ENCODE assay signal across 12 cellular contexts in genomic region chr2:227308784-227309183, GRCh38. TPM values are rescaled to one million over a fixed set of nuclear protein-coding genes. Genes with fewer than 3 reads are reported as not detected.
A peak's percentile ranks its signal among the peaks of the same experiment; 100 is the strongest.
DNase-seq lines count a peak whose midpoint lies in the region; ATAC-seq and TF ChIP-seq lines count a peak whose summit lies in the region.
"Had no signal": no experiment of that assay in that cellular context is flagged by ENCODE, and none has a peak within 500 bp of the region (broad histone marks: within the 10 kb centered on the region; RNA-seq: fewer than 3 reads in every experiment).

No MANE protein-coding gene starts in this region.

- no peak overlapping the region for H3K4ac ChIP-seq in neuronal stem cell (ENCODE audit: low read length)

- no peaks in the 10 kb centered on the region for H3K9me3 Mint-ChIP-seq in chondrocyte (ENCODE audit: low read depth)
- H3K9me3 Mint-ChIP-seq: memory B cell; stimulated activated naive CD8-positive, alpha-beta T cell treated with anti-CD3 and anti-CD28 coated beads, Interleukin-15, Interleukin-2, amounts not matched to agents 100 ng/mL and 50 ng/mL, for 24 hours had no signal

- H3K23ac ChIP-seq in neuronal stem cell (ENCODE audit: low read depth, low read length, poor library complexity): no peak overlapping the region

- no CpG with 5 or more reads among the region's 4 CpGs for WGBS in neuronal stem cell (ENCODE audit: extremely low coverage in 2 of 2, insufficient read length in 2 of 2, insufficient replicate concordance in 1 of 2), 2 donors
- WGBS in right cardiac atrium: 80% methylated on average over 4 of the region's 4 CpGs

- no peak overlapping the region for H2BK120ac ChIP-seq in neuronal stem cell (ENCODE audit: low read depth, low read length)

- H3K27me3 Mint-ChIP-seq in chondrocyte (ENCODE audit: low read depth): no peaks in the 10 kb centered on the region
- H3K27me3 Mint-ChIP-seq: memory B cell; stimulated activated naive CD8-positive, alpha-beta T cell treated with anti-CD3 and anti-CD28 coated beads, Interleukin-15, Interleukin-2, amounts not matched to agents 100 ng/mL and 50 ng/mL, for 24 hours had no signal

- no peaks in the 10 kb centered on the region for H3K79me1 ChIP-seq in neuronal stem cell (ENCODE audit: low read depth, low read length)

- TF ChIP-seq CTCF in chondrocyte (IDR thresholded peaks at IDR 0.05): no peak

- H3K4me1 Mint-ChIP-seq in chondrocyte (ENCODE audit: low read depth): no peaks in the 10 kb centered on the region
- H3K4me1 Mint-ChIP-seq: memory B cell had no signal

- no peak overlapping the region for H3K27ac Mint-ChIP-seq in chondrocyte (ENCODE audit: unreplicated experiment)
- H3K27ac Mint-ChIP-seq: memory B cell; stimulated activated naive CD8-positive, alpha-beta T cell treated with anti-CD3 and anti-CD28 coated beads, Interleukin-15, Interleukin-2, amounts not matched to agents 100 ng/mL and 50 ng/mL, for 24 hours had no signal

- no peak overlapping the region for H4K91ac ChIP-seq in neuronal stem cell (ENCODE audit: low read depth, low read length, poor library complexity)

- H3K18ac ChIP-seq in neuronal stem cell (ENCODE audit: low read length): no peak overlapping the region

- H3K4me3 ChIP-seq in neuronal stem cell (ENCODE audit: low read length in 2 of 2) (no peak overlapping the region), right cardiac atrium (ENCODE audit: low read length) (no peak overlapping the region)

- no peak overlapping the region for H3K9ac ChIP-seq in neuronal stem cell (ENCODE audit: low read depth, low read length, poor library complexity)

- no peak overlapping the region for H2AK5ac ChIP-seq in neuronal stem cell (ENCODE audit: low read depth, low read length)

- intact Hi-C loops in right cardiac atrium (cut with DNase I): no loop called here

- H3K14ac ChIP-seq in neuronal stem cell (ENCODE audit: low read length): no peak overlapping the region

- no peaks in the 10 kb centered on the region for H3K4me1 ChIP-seq in neuronal stem cell (ENCODE audit: control insufficient read depth in 2 of 2, insufficient read depth in 1 of 2, low read depth in 1 of 2, low read length in 2 of 2)
- H3K4me1 ChIP-seq in right cardiac atrium (ENCODE audit: control insufficient read depth, insufficient read depth, low read length): no peaks in the 10 kb centered on the region

- H2BK15ac ChIP-seq in neuronal stem cell (ENCODE audit: low read length): no peak overlapping the region

- peak overlapping the region; percentile 64 for H2AFZ ChIP-seq in neuronal stem cell (ENCODE audit: low read length)

- no peak overlapping the region for H3K4me2 ChIP-seq in neuronal stem cell (ENCODE audit: insufficient read depth, low read length, poor library complexity, severe bottlenecking)

- no peaks in the 10 kb centered on the region for H3K36me3 ChIP-seq in neuronal stem cell (replicated peaks in 1 of 2; ENCODE audit: control insufficient read depth in 2 of 2, insufficient read depth in 2 of 2, low read length in 2 of 2)

- DNase-seq in neuronal stem cell (ENCODE audit: low spot score) (no peak), chondrocyte (ENCODE audit: low spot score) (no peak), right cardiac atrium (no peak), AML-193 (lab: John Stamatoyannopoulos, UW) (no peak)
- DNase-seq: activated CD4-positive, alpha-beta T cell treated with anti-CD3 and anti-CD28 coated beads, Interleukin-2, amount 50 U/mL, for 4 hours; NCI-H1092 treated with DMSO at 0.1 percent for 48 hours had no signal

- H3K9me3 ChIP-seq in neuronal stem cell (replicated peaks in 1 of 2; ENCODE audit: control insufficient read depth in 2 of 2, insufficient read depth in 1 of 2, low read depth in 1 of 2, low read length in 2 of 2): no peaks in the 10 kb centered on the region
- no peaks in the 10 kb centered on the region for H3K9me3 ChIP-seq in right cardiac atrium (ENCODE audit: control insufficient read depth, low read length)

- no peak overlapping the region for H2BK12ac ChIP-seq in neuronal stem cell (ENCODE audit: low read length)

- no peak overlapping the region for H3K27ac ChIP-seq in neuronal stem cell (replicated peaks; ENCODE audit: low read length)
- no peak overlapping the region for H3K27ac ChIP-seq in right cardiac atrium (ENCODE audit: low read length)

- no peak overlapping the region for H3K4me3 Mint-ChIP-seq in chondrocyte (ENCODE audit: unreplicated experiment)
- H3K4me3 Mint-ChIP-seq: memory B cell; stimulated activated naive CD8-positive, alpha-beta T cell treated with anti-CD3 and anti-CD28 coated beads, Interleukin-15, Interleukin-2, amounts not matched to agents 100 ng/mL and 50 ng/mL, for 24 hours had no signal

- H3K27me3 ChIP-seq in neuronal stem cell (ENCODE audit: control insufficient read depth in 3 of 3, insufficient read depth in 3 of 3, low read depth in 1 of 3, low read length in 3 of 3) (no peaks in the 10 kb centered on the region), right cardiac atrium (ENCODE audit: control insufficient read depth, insufficient read depth) (no peaks in the 10 kb centered on the region)

- H3K36me3 Mint-ChIP-seq in chondrocyte (ENCODE audit: low read depth): no peaks in the 10 kb centered on the region

- H4K8ac ChIP-seq in neuronal stem cell (ENCODE audit: low read depth, low read length): no peak overlapping the region

- ATAC-seq in GM18909 (IDR thresholded peaks at IDR 0.05; ENCODE audit: poor library complexity, unreplicated experiment) (peak; percentile 77), GM21825 (IDR thresholded peaks at IDR 0.05; ENCODE audit: unreplicated experiment) (peak; percentile 81), HG03460 (IDR thresholded peaks at IDR 0.05; ENCODE audit: unreplicated experiment) (peak; percentile 73), right cardiac atrium (no peak), HG03571 (IDR thresholded peaks at IDR 0.05; ENCODE audit: unreplicated experiment) (no peak)

- H2BK5ac ChIP-seq in neuronal stem cell (ENCODE audit: low read length): no peak overlapping the region

RNA-seq across cellular contexts. Expression of gene MFF, which starts 16.3 kb away (rescaled TPM):
- polyA plus RNA-seq in neuronal stem cell (2013, experiment 1 of 2): 107 TPM
- 112 TPM for polyA plus RNA-seq in neuronal stem cell (2013, experiment 2 of 2)
- total RNA-seq in chondrocyte: 64.7 to 76.0 TPM (median 66.8 TPM) in 3 replicates
- total RNA-seq in right cardiac atrium: 10 to 100 TPM; 73.9 to 96.5 (median 83.6) TPM
- 83.5 TPM for polyA plus RNA-seq in right cardiac atrium

Comparison
In these comparisons a context has a peak if more than half of its experiments do, and no peak if none do; other contexts are left out.
1. ATAC-seq: peak in GM18909 (single experiment), GM21825 (single experiment) and HG03460 (single experiment); none in right cardiac atrium (0 of 2) and HG03571 (single experiment).